Comparison of ENCODE assay signal across 8 cellular contexts in the genomic region with DNA sequence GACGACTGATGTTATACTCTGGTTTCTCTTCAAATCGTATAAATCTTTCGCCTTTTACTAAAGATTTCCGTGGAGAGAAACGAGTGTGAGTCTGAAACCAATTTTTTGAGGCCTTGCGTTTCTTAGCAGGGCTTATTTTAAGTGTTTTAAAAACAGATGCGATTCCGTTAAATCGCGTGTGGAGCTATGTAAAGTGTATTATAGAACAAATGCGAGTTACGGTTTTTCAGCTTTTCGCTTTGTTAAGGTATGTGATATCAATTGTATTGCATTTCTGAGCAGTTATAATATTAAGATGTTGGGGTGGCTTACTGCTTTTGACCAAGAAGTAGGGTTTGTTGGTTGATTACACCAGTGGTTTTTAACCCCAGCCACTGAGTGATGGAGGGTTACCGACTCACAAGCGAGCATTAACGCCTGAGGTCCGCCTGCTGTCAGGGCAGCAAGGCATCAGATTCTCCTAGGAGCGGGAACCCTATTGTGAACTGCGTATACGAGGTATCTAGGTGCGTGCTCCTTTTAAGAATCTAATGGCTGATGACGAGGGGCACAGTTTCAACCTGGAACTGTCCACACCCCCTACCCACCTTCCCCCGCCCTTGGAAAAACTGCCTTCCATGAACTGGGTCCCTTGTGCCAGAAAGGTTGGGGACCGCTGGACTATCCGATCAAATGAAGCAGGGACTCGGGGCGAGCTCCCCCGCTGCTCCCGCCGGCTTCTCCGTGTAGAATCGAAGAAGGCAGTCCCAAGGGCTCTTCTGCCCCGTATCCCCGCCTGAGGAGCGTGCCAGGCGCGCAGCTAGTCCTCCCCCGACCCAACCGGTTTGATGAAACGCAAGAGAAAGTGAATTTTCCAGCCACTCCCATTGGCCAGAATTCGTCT. TPM values are rescaled to one million over a fixed set of nuclear protein-coding genes. Genes with fewer than 3 reads are reported as not detected.
A peak's percentile ranks its signal among the peaks of the same experiment; 100 is the strongest.
DNase-seq lines count a peak whose midpoint lies in the region; ATAC-seq, FAIRE-seq and TF ChIP-seq lines count a peak whose summit lies in the region.

No MANE protein-coding gene starts in this region.

- H3K14ac ChIP-seq in H1 (ENCODE audit: insufficient read length) = no peak overlapping the region

- H2BK12ac ChIP-seq in H1 (ENCODE audit: low read depth, low read length) = peak overlapping the region; percentile 73

- peak overlapping the region; percentile 25 to 61 (median 42) for H3K4me3 ChIP-seq in H1 (ENCODE audit: extremely low read depth in 1 of 4, insufficient read depth in 2 of 4, low read depth in 3 of 4, low read length in 4 of 4)

- H2BK15ac ChIP-seq in H1 (ENCODE audit: low read length) = no peak overlapping the region

- H3K27me3 Mint-ChIP-seq in memory B cell = no peaks in the 10 kb centered on the region

- peaks cover 3% of the 10 kb centered on the region for H3K23me2 ChIP-seq in H1 (ENCODE audit: low read depth, low read length)

- POLR2A ChIA-PET in H1 (lab: Charles Lee; ENCODE audit: partially characterized antibody) = interaction anchor here (0.6 to 10.0 kb wide), 64 partner anchors 10 to 721 kb away, joined by 3 to 263 read pairs (median 7); a partner anchor contains a TSS

- no peaks in the 10 kb centered on the region for H4K20me1 ChIP-seq in H1 (replicated peaks in 1 of 2; ENCODE audit: control insufficient read depth in 1 of 2, insufficient read depth in 2 of 2, low read length in 2 of 2)

- H4K91ac ChIP-seq in H1 (replicated peaks; ENCODE audit: insufficient read length, low read length) = peak overlapping the region; percentile 83

- CTCF ChIA-PET in H1 (lab: Charles Lee; ENCODE audit: partially characterized antibody) = interaction anchor here (0.6 to 3.2 kb wide), 17 partner anchors 16 to 104 kb away, joined by 3 to 11 read pairs (median 4); no protein-coding TSS in a partner anchor

- DNase-seq in COLO668 (lab: John Stamatoyannopoulos, UW; ENCODE audit: unreplicated experiment) = peak; percentile 94
- peak; percentile 99 for DNase-seq in HT-29 (ENCODE audit: low spot score)
- DNase-seq in NK-92 (lab: John Stamatoyannopoulos, UW; ENCODE audit: unreplicated experiment) = peak; percentile 31
- DNase-seq in activated CD8-positive, alpha-beta memory T cell treated with anti-CD3 and anti-CD28 coated beads for 24 hours = peak; percentile 88
- peak; percentile 88 to 91 for DNase-seq in H1 (ENCODE audit: low read depth in 1 of 2, low spot score in 2 of 2)
- peak; percentile 70 to 84 for DNase-seq in memory B cell (ENCODE audit: low spot score in 2 of 2)
- DNase-seq in stimulated activated CD8-positive, alpha-beta memory T cell treated with anti-CD3 and anti-CD28 coated beads, Interleukin-12 subunit alpha, Interleukin-12 subunit beta, amount 100 ng/mL, for 1 hour (ENCODE audit: low read depth) = peak; percentile 73

- H3K23ac ChIP-seq in H1 (ENCODE audit: insufficient read length) = no peak overlapping the region

- TF ChIP-seq RAD21 in H1 (IDR thresholded peaks at IDR 0.05 in 1 of 2, conservative IDR thresholded peaks at IDR 0.05 in 1 of 2; ENCODE audit: low read depth in 2 of 2, low read length in 2 of 2) = 0 out of 4 replicates have a peak, but pooled peaks of 1 of the 2 experiments have one; percentile 1

- H3K4me2 ChIP-seq in H1 (ENCODE audit: insufficient read depth in 1 of 2, low read depth in 2 of 2, low read length in 2 of 2) = peak overlapping the region; percentile 59 to 82

- H3K27ac Mint-ChIP-seq in memory B cell = peak overlapping the region; percentile 100

- no peak overlapping the region for H2BK20ac ChIP-seq in H1 (ENCODE audit: low read length)

- peak; percentile 37 for ATAC-seq in GM21360 (IDR thresholded peaks at IDR 0.05; ENCODE audit: unreplicated experiment)
- ATAC-seq in memory B cell (ENCODE audit: low read depth) = peak; percentile 54

- peak; percentile 100 for TF ChIP-seq POLR2A in H1 (IDR thresholded peaks at IDR 0.05; ENCODE audit: control extremely low read depth in 1 of 2, low read depth in 2 of 2, low read length in 2 of 2)

- no peak overlapping the region for H2AFZ ChIP-seq in H1 (ENCODE audit: low read length)

- H3K4ac ChIP-seq in H1 (replicated peaks; ENCODE audit: insufficient read length, low read depth, low read length) = peak overlapping the region; percentile 45

- peaks cover 0 to 4% (median 3%) of the 10 kb centered on the region in 4 experiments; a peak in 4 of 7 replicates for H3K4me1 ChIP-seq in H1 (replicated peaks in 1 of 4; ENCODE audit: control insufficient read depth in 3 of 4, insufficient read depth in 4 of 4, low read length in 3 of 4)

- H4K5ac ChIP-seq in H1 (ENCODE audit: insufficient read length, low read depth, low read length) = peak overlapping the region; percentile 82

- H3K18ac ChIP-seq in H1 (ENCODE audit: extremely low read depth, low read length) = peak overlapping the region; percentile 39; the same call in 1 of the 2 replicates

- peak overlapping the region; percentile 99 for H3K56ac ChIP-seq in H1 (replicated peaks; ENCODE audit: insufficient read length, low read depth, low read length)

- peak overlapping the region; percentile 9 to 97 (median 84) for H3K9ac ChIP-seq in H1 (replicated peaks in 1 of 4; ENCODE audit: extremely low read depth in 1 of 4, low read depth in 3 of 4, low read length in 3 of 4)

- peaks cover 18% of the 10 kb centered on the region for H3K4me1 Mint-ChIP-seq in memory B cell

- no peak overlapping the region for H2AK5ac ChIP-seq in H1 (ENCODE audit: low read depth, low read length)

- H3K79me2 ChIP-seq in H1 (ENCODE audit: control insufficient read depth in 1 of 2, insufficient read depth in 2 of 2, low read length in 2 of 2) = no peaks in the 10 kb centered on the region

- TF ChIP-seq EP300 in H1 (IDR thresholded peaks at IDR 0.05; ENCODE audit: borderline replicate concordance in 1 of 2, low read depth in 2 of 2, low read length in 2 of 2) = peak in 1 of 2 experiments; percentile 71; a peak in 1 of 3 replicates

- no peaks in the 10 kb centered on the region for H3K36me3 Mint-ChIP-seq in memory B cell

- no peaks in the 10 kb centered on the region for H3K9me3 Mint-ChIP-seq in memory B cell

- WGBS in H1 (ENCODE audit: extremely low coverage in 1 of 2, insufficient coverage in 1 of 2, insufficient read length in 1 of 2, insufficient replicate concordance in 2 of 2, low coverage in 1 of 2, low lambda C conversion rate in 2 of 2, missing lambda C conversion rate in 1 of 2), 2 experiments = 1% methylated on average over 41 of the region's 41 CpGs; no CpG with 5 or more reads in 1 of the 2 experiments

- peak overlapping the region; percentile 99 for H2BK120ac ChIP-seq in H1 (replicated peaks; ENCODE audit: low read depth, low read length)

- H2BK5ac ChIP-seq in H1 (ENCODE audit: low read depth, low read length) = peak overlapping the region; percentile 100

- no peaks in the 10 kb centered on the region for H3K36me3 ChIP-seq in H1 (ENCODE audit: control insufficient read depth in 2 of 4, insufficient read depth in 4 of 4, low read length in 3 of 4)

- peak overlapping the region; percentile 94 for H4K8ac ChIP-seq in H1 (ENCODE audit: extremely low read depth, insufficient read depth, low read length)

- H3K79me1 ChIP-seq in H1 (ENCODE audit: low read depth, low read length) = no peaks in the 10 kb centered on the region

- H3K27ac ChIP-seq in H1 (ENCODE audit: low read depth, low read length) = peak overlapping the region; percentile 100

- peak; percentile 72 for FAIRE-seq in H1 (lab: Jason Lieb, UNC)

- H3K4me3 Mint-ChIP-seq in memory B cell = peak overlapping the region; percentile 95

- H3K9me3 ChIP-seq in H1 (ENCODE audit: insufficient read depth in 2 of 2, low read depth in 1 of 2, low read length in 1 of 2) = no peaks in the 10 kb centered on the region

- TF ChIP-seq CTCF in H1 (IDR thresholded peaks at IDR 0.05; ENCODE audit: control extremely low read depth in 1 of 3, insufficient read depth in 1 of 3, low read depth in 1 of 3, low read length in 3 of 3) = no peak

- no peaks in the 10 kb centered on the region for H3K27me3 ChIP-seq in H1 (replicated peaks in 1 of 4; ENCODE audit: control insufficient read depth in 3 of 4, extremely low read depth in 1 of 4, insufficient read depth in 3 of 4, low read length in 3 of 4)

RNA-seq across cellular contexts. Expression of a gene that starts 17.8 kb away (rescaled TPM):
- total RNA-seq in HT-29 (2014; rRNA removed; shearing (Covaris generic)) = 129 and 132 TPM in 2 replicates
- 37.9 and 38.8 TPM in 2 replicates for total RNA-seq in H1 (2021; fragmentation: NEBNext Ultra II Directional; extraction: Animal tissue kit (Norgen Biotek cat#: 25700))
- 114 and 120 TPM in 2 replicates for polyA plus RNA-seq in H1 (2011; rRNA removed)
- 76.1 TPM for polyA plus RNA-seq in H1 (2011; cell fraction: cytosol; rRNA removed)
- 74.5 TPM for polyA plus RNA-seq in H1 (2011; cell fraction: nucleus; rRNA removed)
- polyA plus RNA-seq in H1 (2012, experiment 1 of 2) = 19.4 to 35.8 TPM (median 34.2 TPM) in 4 replicates
- 38.0 TPM for polyA plus RNA-seq in H1 (2012, experiment 2 of 2)
- 43.1 TPM for polyA plus RNA-seq in H1 (2013, experiment 1 of 2)
- polyA plus RNA-seq in H1 (2013, experiment 2 of 2) = 43.5 TPM
- polyA minus RNA-seq in H1 (2011; rRNA and poly(A)+ RNA removed) = 28.4 and 31.5 TPM in 2 replicates
- polyA minus RNA-seq in H1 (2011; cell fraction: cytosol; rRNA and poly(A)+ RNA removed) = 36.6 TPM
- polyA minus RNA-seq in H1 (2011; cell fraction: nucleus; rRNA and poly(A)+ RNA removed) = 25.4 TPM

RNA-seq across cellular contexts. Expression of a gene that starts 26.1 kb away (rescaled TPM):
- 30.3 and 45.6 TPM in 2 replicates for total RNA-seq in HT-29 (2014; rRNA removed; shearing (Covaris generic))
- total RNA-seq in H1 (2021; fragmentation: NEBNext Ultra II Directional; extraction: Animal tissue kit (Norgen Biotek cat#: 25700)) = 44.9 and 53.4 TPM in 2 replicates
- polyA plus RNA-seq in H1 (2011; rRNA removed) = 51.8 and 68.5 TPM in 2 replicates
- 54.5 TPM for polyA plus RNA-seq in H1 (2011; cell fraction: cytosol; rRNA removed)
- 96.5 TPM for polyA plus RNA-seq in H1 (2011; cell fraction: nucleus; rRNA removed)
- polyA plus RNA-seq in H1 (2012, experiment 1 of 2) = 46.1 to 58.1 TPM (median 50.2 TPM) in 4 replicates
- polyA plus RNA-seq in H1 (2012, experiment 2 of 2) = 47.5 TPM
- 89.8 TPM for polyA plus RNA-seq in H1 (2013, experiment 1 of 2)
- 82.9 TPM for polyA plus RNA-seq in H1 (2013, experiment 2 of 2)
- 45.0 and 47.6 TPM in 2 replicates for polyA minus RNA-seq in H1 (2011; rRNA and poly(A)+ RNA removed)
- polyA minus RNA-seq in H1 (2011; cell fraction: cytosol; rRNA and poly(A)+ RNA removed) = 55.1 TPM
- polyA minus RNA-seq in H1 (2011; cell fraction: nucleus; rRNA and poly(A)+ RNA removed) = 24.3 TPM

RNA-seq across cellular contexts. Expression of a gene that starts 49.6 kb away (rescaled TPM):
- total RNA-seq in HT-29 (2014; rRNA removed; shearing (Covaris generic)) = not detected in 2 replicates
- total RNA-seq in H1 (2021; fragmentation: NEBNext Ultra II Directional; extraction: Animal tissue kit (Norgen Biotek cat#: 25700)) = 0.91 and 1.2 TPM in 2 replicates
- polyA plus RNA-seq in H1 (2011; rRNA removed) = 0.36 and 0.77 TPM in 2 replicates
- 0.18 TPM for polyA plus RNA-seq in H1 (2011; cell fraction: cytosol; rRNA removed)
- 0.19 TPM for polyA plus RNA-seq in H1 (2011; cell fraction: nucleus; rRNA removed)
- 0.27 to 0.49 TPM in 2 of 4 replicates, not detected in the others for polyA plus RNA-seq in H1 (2012, experiment 1 of 2)
- polyA plus RNA-seq in H1 (2012, experiment 2 of 2) = 0.67 TPM
- 1.8 TPM for polyA plus RNA-seq in H1 (2013, experiment 1 of 2)
- 2.2 TPM for polyA plus RNA-seq in H1 (2013, experiment 2 of 2)
- polyA minus RNA-seq in H1 (2011; rRNA and poly(A)+ RNA removed) = not detected in 2 replicates
- polyA minus RNA-seq in H1 (2011; cell fraction: cytosol; rRNA and poly(A)+ RNA removed) = not detected
- not detected for polyA minus RNA-seq in H1 (2011; cell fraction: nucleus; rRNA and poly(A)+ RNA removed)

Comparison
In these comparisons a context has a peak if more than half of its experiments do, and no peak if none do; other contexts are left out.
1. Peak in every context shown above with its lines: DNase-seq, ATAC-seq, H3K4me3 ChIP-seq and H3K27ac ChIP-seq.
2. DNase-seq: peak in every context shown above with its lines; median percentile 99 in HT-29; 94 in COLO668; 90 in H1; 88 in activated CD8-positive, alpha-beta memory T cell treated with anti-CD3 and anti-CD28 coated beads for 24 hours; 77 in memory B cell; 73 in stimulated activated CD8-positive, alpha-beta memory T cell treated with anti-CD3 and anti-CD28 coated beads, Interleukin-12 subunit alpha, Interleukin-12 subunit beta, amount 100 ng/mL, for 1 hour; 31 in NK-92.